In genomic region chr3:69182588-69183299, GRCh38 we compare ENCODE assay signal across 11 cellular contexts.
DNase-seq lines count a peak whose midpoint lies in the region; ATAC-seq and TF ChIP-seq lines count a peak whose summit lies in the region.
"Had no signal": no experiment of that assay in that cellular context is flagged by ENCODE, and none has a peak within 500 bp of the region (broad histone marks: within the 10 kb centered on the region; RNA-seq: fewer than 3 reads in every experiment).

No MANE protein-coding gene starts in this region.

- peak; percentile 38 for ATAC-seq in left ventricle myocardium superior
- ATAC-seq in Right ventricle myocardium superior (ENCODE audit: poor library complexity), result no peak
- no peak for ATAC-seq in activated CD8-positive, alpha-beta T cell treated with anti-CD3 and anti-CD28 coated beads for 36 hours
- no peak for ATAC-seq in GM19351 (IDR thresholded peaks at IDR 0.05; ENCODE audit: unreplicated experiment)

- peaks cover 76% of the 10 kb centered on the region for H3K36me3 Mint-ChIP-seq in activated T-helper 2 cell treated with anti-CD3 and anti-CD28 coated beads, Interferon-gamma antibody, Interleukin-2, Interleukin-4, amounts not matched to agents 10 μg/mL and 5 μg/mL and 100 μg/mL, durations not matched to agents 14 hours and 24 hours and 36 hours (ENCODE audit: low read depth)
- H3K36me3 Mint-ChIP-seq in type B pancreatic cell, result peaks cover 55% of the 10 kb centered on the region
- H3K36me3 Mint-ChIP-seq in activated CD8-positive, alpha-beta T cell treated with anti-CD3 and anti-CD28 coated beads for 36 hours (ENCODE audit: low read depth), result peaks cover 40% of the 10 kb centered on the region

- no peaks in the 10 kb centered on the region for H3K9me3 Mint-ChIP-seq in activated T-helper 2 cell treated with anti-CD3 and anti-CD28 coated beads, Interferon-gamma antibody, Interleukin-2, Interleukin-4, amounts not matched to agents 10 μg/mL and 5 μg/mL and 100 μg/mL, durations not matched to agents 14 hours and 24 hours and 36 hours
- no peaks in the 10 kb centered on the region for H3K9me3 Mint-ChIP-seq in type B pancreatic cell
- H3K9me3 Mint-ChIP-seq in activated CD8-positive, alpha-beta T cell treated with anti-CD3 and anti-CD28 coated beads for 36 hours, result no peaks in the 10 kb centered on the region
- H3K9me3 Mint-ChIP-seq: activated naive CD4-positive, alpha-beta T cell treated with anti-CD3 and anti-CD28 coated beads, Interleukin-2, amount 50 U/mL, for 72 hours; T-helper 2 cell treated with Interferon-gamma antibody and Interleukin-4, amounts not matched to agents 5 μg/mL and 100 μg/mL, for 36 hours had no signal

- POLR2A ChIA-PET in activated CD8-positive, alpha-beta T cell treated with anti-CD3 and anti-CD28 coated beads for 36 hours (lab: Charles Lee), result interaction anchor here (0.6 to 1.1 kb wide), 3 partner anchors 9 to 100 kb away, joined by 3 to 4 read pairs (median 4); no protein-coding TSS in a partner anchor

- intact Hi-C loops in left ventricle myocardium superior (cut with micrococcal nuclease) (no loop called here), Right ventricle myocardium superior (cut with DNase I) (no loop called here)
- intact Hi-C loops in activated T-helper 2 cell treated with anti-CD3 and anti-CD28 coated beads, Interferon-gamma antibody, Interleukin-2, Interleukin-4, amounts not matched to agents 10 μg/mL and 5 μg/mL and 100 μg/mL, durations not matched to agents 14 hours and 24 hours and 36 hours (cut with micrococcal nuclease), result no loop called here
- intact Hi-C loops in activated CD8-positive, alpha-beta T cell treated with anti-CD3 and anti-CD28 coated beads for 36 hours (cut with micrococcal nuclease), result no loop called here

- H3K4me1 Mint-ChIP-seq in activated T-helper 2 cell treated with anti-CD3 and anti-CD28 coated beads, Interferon-gamma antibody, Interleukin-2, Interleukin-4, amounts not matched to agents 10 μg/mL and 5 μg/mL and 100 μg/mL, durations not matched to agents 14 hours and 24 hours and 36 hours (ENCODE audit: low read depth), result peaks cover 20% of the 10 kb centered on the region
- peaks cover 22% of the 10 kb centered on the region for H3K4me1 Mint-ChIP-seq in type B pancreatic cell (ENCODE audit: unreplicated experiment)
- H3K4me1 Mint-ChIP-seq in activated CD8-positive, alpha-beta T cell treated with anti-CD3 and anti-CD28 coated beads for 36 hours (ENCODE audit: low read depth), result peaks cover 18% of the 10 kb centered on the region

- TF ChIP-seq CTCF in type B pancreatic cell (conservative IDR thresholded peaks at IDR 0.05) (no peak), GM10266 (IDR thresholded peaks at IDR 0.05; ENCODE audit: control insufficient read depth, insufficient read depth, low read depth, missing control alignments) (no peak)
- TF ChIP-seq CTCF in activated CD8-positive, alpha-beta T cell treated with anti-CD3 and anti-CD28 coated beads for 36 hours (IDR thresholded peaks at IDR 0.05), result no peak

- H3K27me3 Mint-ChIP-seq in activated T-helper 2 cell treated with anti-CD3 and anti-CD28 coated beads, Interferon-gamma antibody, Interleukin-2, Interleukin-4, amounts not matched to agents 10 μg/mL and 5 μg/mL and 100 μg/mL, durations not matched to agents 14 hours and 24 hours and 36 hours (ENCODE audit: low read depth), result no peaks in the 10 kb centered on the region
- no peaks in the 10 kb centered on the region for H3K27me3 Mint-ChIP-seq in type B pancreatic cell
- no peaks in the 10 kb centered on the region for H3K27me3 Mint-ChIP-seq in activated CD8-positive, alpha-beta T cell treated with anti-CD3 and anti-CD28 coated beads for 36 hours

- DNase-seq in left ventricle myocardium superior, result peak; percentile 33
- no peak for DNase-seq in Right ventricle myocardium superior
- DNase-seq in activated T-helper 2 cell treated with anti-CD3 and anti-CD28 coated beads, Interferon-gamma antibody, Interleukin-2, Interleukin-4, amounts not matched to agents 10 μg/mL and 5 μg/mL and 100 μg/mL, durations not matched to agents 14 hours and 24 hours and 36 hours (ENCODE audit: low spot score), result no peak
- DNase-seq in glomerular visceral epithelial cell (ENCODE audit: extremely low spot score), result peak; percentile 62
- DNase-seq in type B pancreatic cell (ENCODE audit: extremely low spot score, unreplicated experiment), result no peak
- no peak for DNase-seq in activated CD8-positive, alpha-beta T cell treated with anti-CD3 and anti-CD28 coated beads for 36 hours
- no peak for DNase-seq in GM10266 (ENCODE audit: extremely low spot score)
- DNase-seq: posterior cingulate gyrus had no signal

- CTCF ChIA-PET in activated CD8-positive, alpha-beta T cell treated with anti-CD3 and anti-CD28 coated beads for 36 hours (lab: Charles Lee), result interaction anchor here (1.1 to 2.5 kb wide), 7 partner anchors 9 to 227 kb away, joined by 3 to 14 read pairs (median 4); no protein-coding TSS in a partner anchor

- H3K4me3 Mint-ChIP-seq in activated T-helper 2 cell treated with anti-CD3 and anti-CD28 coated beads, Interferon-gamma antibody, Interleukin-2, Interleukin-4, amounts not matched to agents 10 μg/mL and 5 μg/mL and 100 μg/mL, durations not matched to agents 14 hours and 24 hours and 36 hours (ENCODE audit: low read depth), result no peak overlapping the region
- no peak overlapping the region for H3K4me3 Mint-ChIP-seq in type B pancreatic cell
- H3K4me3 Mint-ChIP-seq in activated CD8-positive, alpha-beta T cell treated with anti-CD3 and anti-CD28 coated beads for 36 hours, result no peak overlapping the region
- H3K4me3 Mint-ChIP-seq: T-helper 2 cell treated with Interferon-gamma antibody and Interleukin-4, amounts not matched to agents 5 μg/mL and 100 μg/mL, for 36 hours had no signal

- H3K27ac Mint-ChIP-seq in activated T-helper 2 cell treated with anti-CD3 and anti-CD28 coated beads, Interferon-gamma antibody, Interleukin-2, Interleukin-4, amounts not matched to agents 10 μg/mL and 5 μg/mL and 100 μg/mL, durations not matched to agents 14 hours and 24 hours and 36 hours, result peak overlapping the region; percentile 20
- peak overlapping the region; percentile 41 for H3K27ac Mint-ChIP-seq in type B pancreatic cell
- no peak overlapping the region for H3K27ac Mint-ChIP-seq in activated CD8-positive, alpha-beta T cell treated with anti-CD3 and anti-CD28 coated beads for 36 hours
- H3K27ac Mint-ChIP-seq: activated naive CD4-positive, alpha-beta T cell treated with anti-CD3 and anti-CD28 coated beads, Interleukin-2, amount 50 U/mL, for 72 hours; T-helper 2 cell treated with Interferon-gamma antibody and Interleukin-4, amounts not matched to agents 5 μg/mL and 100 μg/mL, for 36 hours had no signal

Comparison
In these comparisons a context has a peak if more than half of its experiments do, and no peak if none do; other contexts are left out.
1. DNase-seq: peak in left ventricle myocardium superior (single experiment) and glomerular visceral epithelial cell (single experiment); none in Right ventricle myocardium superior (single experiment), activated T-helper 2 cell treated with anti-CD3 and anti-CD28 coated beads, Interferon-gamma antibody, Interleukin-2, Interleukin-4, amounts not matched to agents 10 μg/mL and 5 μg/mL and 100 μg/mL, durations not matched to agents 14 hours and 24 hours and 36 hours (single experiment), type B pancreatic cell (single experiment), activated CD8-positive, alpha-beta T cell treated with anti-CD3 and anti-CD28 coated beads for 36 hours (single experiment) and GM10266 (single experiment).